ENCODE assay signal across 16 cellular contexts in the genomic region with DNA sequence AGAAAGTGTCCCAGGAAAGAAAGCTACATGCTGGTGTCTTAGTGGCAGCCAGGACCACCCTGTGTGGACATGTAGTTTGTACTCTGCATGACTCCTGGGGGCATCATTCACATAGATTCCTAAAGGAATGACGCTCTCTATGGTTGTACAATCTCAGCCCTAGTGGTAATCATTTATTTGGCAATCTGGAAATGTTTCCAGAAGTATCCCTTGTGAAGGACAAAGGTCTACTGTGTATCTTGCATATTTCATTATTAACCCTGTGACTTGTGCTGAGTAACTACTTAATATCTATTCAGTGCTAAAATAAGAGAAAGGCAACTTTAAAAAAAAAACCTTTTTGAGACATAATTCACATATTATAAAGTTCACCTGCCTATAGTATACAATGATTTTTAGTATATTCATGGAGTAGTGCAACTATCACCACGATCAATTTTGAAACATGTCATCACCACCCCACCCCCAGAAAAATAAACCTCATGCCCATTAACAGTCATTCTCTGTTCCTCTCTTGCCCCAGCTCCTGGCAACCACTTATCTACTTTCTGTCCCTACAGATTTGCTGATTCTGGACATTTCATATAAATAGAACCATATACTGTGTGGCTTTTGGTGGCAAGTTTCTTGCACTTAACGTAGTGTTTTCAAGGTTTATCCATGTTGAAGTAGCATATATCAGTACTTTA. TPM values are rescaled to one million over a fixed set of nuclear protein-coding genes. Genes with fewer than 3 reads are reported as not detected.
"Had no signal": no experiment of that assay in that cellular context is flagged by ENCODE, and none has a peak within 500 bp of the region (broad histone marks: within the 10 kb centered on the region; RNA-seq: fewer than 3 reads in every experiment).

No MANE protein-coding gene starts in this region.

- H3K27ac ChIP-seq: esophagus muscularis mucosa, hepatocyte had no signal

- H3K36me3 ChIP-seq: esophagus muscularis mucosa had no signal

- H3K79me2 ChIP-seq: hepatocyte had no signal

- H3K4me3 ChIP-seq: esophagus muscularis mucosa, hepatocyte had no signal

- H3K4me2 ChIP-seq: hepatocyte had no signal

- H2AFZ ChIP-seq: hepatocyte had no signal

- ATAC-seq: activated CD8-positive, alpha-beta T cell treated with anti-CD3 and anti-CD28 coated beads, Interleukin-2, amount 10 ng/mL, durations not matched to agents 7 days and 5 days; activated naive CD4-positive, alpha-beta T cell treated with anti-CD3 and anti-CD28 coated beads, Interleukin-2, amount 50 U/mL, for 72 hours; left ventricle myocardium superior; natural killer cell treated with Interleukin-12 subunit alpha and Interleukin-12 subunit beta and Interleukin-15 and Interleukin-18, amount 100 ng/mL, for 72 hours had no signal

- DNase-seq: activated CD4-positive, alpha-beta T cell treated with anti-CD3 and anti-CD28 coated beads, Interleukin-2, amount 10 ng/mL, durations not matched to agents 24 days and 14 days; activated CD4-positive, CD25-positive, alpha-beta regulatory T cell; activated CD8-positive, alpha-beta memory T cell treated with anti-CD3 and anti-CD28 coated beads, Interleukin-2, amount 50 U/mL, for 4 hours; activated CD8-positive, alpha-beta T cell treated with anti-CD3 and anti-CD28 coated beads, Interleukin-2, amount 10 ng/mL, durations not matched to agents 7 days and 5 days; activated effector memory CD4-positive, alpha-beta T cell treated with anti-CD3 and anti-CD28 coated beads, Interleukin-2, amount 50 U/mL, for 16 hours; activated T-cell treated with anti-CD3 and anti-CD28 coated beads, Interleukin-2, amount 50 U/mL, for 48 hours; cortex of kidney; effector CD4-positive, alpha-beta T cell; left ventricle myocardium superior; nucleus accumbens; right cardiac atrium had no signal

- H3K27me3 ChIP-seq: esophagus muscularis mucosa, hepatocyte had no signal

RNA-seq across cellular contexts. Expression of gene SHROOM3, which starts 51.7 kb away (rescaled TPM):
- total RNA-seq: activated CD8-positive, alpha-beta T cell treated with anti-CD3 and anti-CD28 coated beads, Interleukin-2, amount 10 ng/mL, durations not matched to agents 7 days and 5 days; natural killer cell treated with Interleukin-12 subunit alpha and Interleukin-12 subunit beta and Interleukin-15 and Interleukin-18, amount 100 ng/mL, for 72 hours; T-helper 2 cell treated with Interferon-gamma antibody and Interleukin-4, amounts not matched to agents 100 ng/mL and 5 ng/mL, for 36 hours had no signal
